ENCODE assay signal across 18 cellular contexts in the genomic region with DNA sequence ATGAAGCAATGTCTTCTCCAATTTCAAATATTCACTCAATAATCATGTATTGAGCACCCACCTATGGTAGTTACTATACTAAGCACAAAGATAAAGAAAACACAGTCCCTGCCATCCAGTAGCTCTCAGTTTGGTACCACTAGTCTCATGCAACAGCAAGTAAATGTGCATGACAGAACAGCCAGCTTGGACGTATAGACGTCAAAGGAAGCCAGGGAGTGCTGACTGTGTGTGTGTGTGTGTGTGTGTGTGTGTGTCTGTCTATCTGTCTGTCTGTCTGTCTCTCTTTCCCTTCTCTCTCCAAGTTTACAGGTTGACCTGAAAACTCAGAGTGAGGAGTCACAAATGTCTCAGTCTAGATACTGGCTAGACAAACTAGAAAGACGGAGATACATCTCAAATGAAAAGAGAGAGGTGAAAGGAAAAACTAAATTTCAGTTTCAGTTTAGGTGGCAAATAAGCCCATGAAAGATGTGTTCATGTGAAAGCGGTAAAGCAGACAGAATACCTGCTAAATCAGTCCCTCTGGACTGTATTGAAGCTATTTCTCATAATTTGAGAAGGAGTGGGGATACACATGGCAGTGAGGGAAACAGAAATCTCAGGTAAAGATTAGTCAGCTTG.
DNase-seq lines count a peak whose midpoint lies in the region; ATAC-seq, FAIRE-seq and TF ChIP-seq lines count a peak whose summit lies in the region.
"Had no signal": no experiment of that assay in that cellular context is flagged by ENCODE, and none has a peak within 500 bp of the region (broad histone marks: within the 10 kb centered on the region; RNA-seq: fewer than 3 reads in every experiment).

No MANE protein-coding gene starts in this region.

- WGBS in GM12878 (ENCODE audit: insufficient coverage, insufficient replicate concordance, low lambda C conversion rate, missing lambda C conversion rate) = 17% methylated on average over 4 of the region's 4 CpGs

- RAD21 ChIA-PET in GM12878 (lab: Charles Lee; ENCODE audit: unreplicated experiment) = interaction anchor here (0.7 to 3.0 kb wide), 11 partner anchors 35 to 818 kb away, joined by 3 to 16 read pairs (median 3); a partner anchor contains a TSS

- no peak overlapping the region for H3K4me3 Mint-ChIP-seq in activated naive CD4-positive, alpha-beta T cell treated with anti-CD3 and anti-CD28 coated beads, Interleukin-2, amount 10 ng/mL, durations not matched to agents 7 days and 5 days
- no peak overlapping the region for H3K4me3 Mint-ChIP-seq in natural killer cell treated with Interleukin-12 subunit alpha and Interleukin-12 subunit beta and Interleukin-15 and Interleukin-18, amount 100 ng/mL, for 72 hours
- H3K4me3 Mint-ChIP-seq: activated naive CD8-positive, alpha-beta T cell treated with anti-CD3 and anti-CD28 coated beads for 36 hours had no signal

- peak in 1 of 2 experiments; percentile 46; a peak in 1 of 4 replicates for TF ChIP-seq EP300 in GM12878 (IDR thresholded peaks at IDR 0.05; ENCODE audit: borderline replicate concordance in 1 of 2, control insufficient read depth in 1 of 2, low read depth in 2 of 2, low read length in 2 of 2)

- H3K4me3 ChIP-seq in GM12878 (no peak overlapping the region), kidney (ENCODE audit: low read length in 2 of 2) (no peak overlapping the region)
- H3K4me3 ChIP-seq: thyroid gland had no signal

- H3K36me3 ChIP-seq in GM12878 (ENCODE audit: control insufficient read depth in 2 of 2, insufficient read depth in 2 of 2, low read length in 1 of 2) (no peaks in the 10 kb centered on the region), kidney (ENCODE audit: control insufficient read depth in 1 of 2, insufficient read depth in 2 of 2, low read length in 2 of 2) (no peaks in the 10 kb centered on the region)
- H3K36me3 ChIP-seq: thyroid gland, WERI-Rb-1 had no signal

- FAIRE-seq in GM12878 (lab: Jason Lieb, UNC) (peak; percentile 18), kidney (lab: Jason Lieb, UNC) (no peak)

- TF ChIP-seq CTCF in GM12878 (IDR thresholded peaks at IDR 0.05 in 2 of 3, conservative IDR thresholded peaks at IDR 0.05 in 1 of 3; ENCODE audit: control insufficient read depth in 2 of 3, extremely low read depth in 1 of 3, insufficient read depth in 1 of 3, low read depth in 3 of 3, low read length in 3 of 3) = no peak
- no peak for TF ChIP-seq CTCF in kidney (IDR thresholded peaks at IDR 0.05; ENCODE audit: borderline replicate concordance, extremely low read depth, insufficient read depth)

- peak; percentile 78 for ATAC-seq in GM19463 (IDR thresholded peaks at IDR 0.05; ENCODE audit: unreplicated experiment)
- ATAC-seq in HG02884 (IDR thresholded peaks at IDR 0.05; ENCODE audit: unreplicated experiment) = peak; percentile 62
- peak; percentile 91 for ATAC-seq in GM12878
- ATAC-seq in natural killer cell treated with Interleukin-12 subunit alpha and Interleukin-12 subunit beta and Interleukin-15 and Interleukin-18, amount 100 ng/mL, for 72 hours = no peak
- ATAC-seq: Panc1 had no signal

- H3K9ac ChIP-seq in GM12878 (ENCODE audit: control insufficient read depth, insufficient read depth, low read length) = no peak overlapping the region
- H3K9ac ChIP-seq in kidney (ENCODE audit: low read length in 2 of 2) = no peak overlapping the region

- CTCF ChIA-PET in activated naive CD4-positive, alpha-beta T cell treated with anti-CD3 and anti-CD28 coated beads, Interleukin-2, amount 10 ng/mL, durations not matched to agents 7 days and 5 days (lab: Charles Lee) = no interaction called here
- CTCF ChIA-PET in GM12878 (lab: Yijun Ruan, JAX) = interaction anchor here (0.9 to 4.3 kb wide), 8 partner anchors 12 to 411 kb away, joined by 3 to 29 read pairs (median 4); no protein-coding TSS in a partner anchor

- TF ChIP-seq POLR2A in GM12878 (IDR thresholded peaks at IDR 0.05; ENCODE audit: low read depth, low read length) = no peak

- H2AFZ ChIP-seq in GM12878 (ENCODE audit: control insufficient read depth, low read depth, low read length) = peak overlapping the region; percentile 37

- H3K4me1 ChIP-seq in GM12878 (ENCODE audit: control insufficient read depth, insufficient read depth, low read length) (peaks cover 3% of the 10 kb centered on the region; the same call in 1 of the 2 replicates), kidney (ENCODE audit: control insufficient read depth in 1 of 2, insufficient read depth in 1 of 2, low read depth in 1 of 2, low read length in 2 of 2) (no peaks in the 10 kb centered on the region)
- H3K4me1 ChIP-seq: thyroid gland had no signal

- peak overlapping the region; percentile 47 for H3K27ac Mint-ChIP-seq in activated naive CD4-positive, alpha-beta T cell treated with anti-CD3 and anti-CD28 coated beads, Interleukin-2, amount 10 ng/mL, durations not matched to agents 7 days and 5 days
- no peak overlapping the region for H3K27ac Mint-ChIP-seq in natural killer cell treated with Interleukin-12 subunit alpha and Interleukin-12 subunit beta and Interleukin-15 and Interleukin-18, amount 100 ng/mL, for 72 hours
- H3K27ac Mint-ChIP-seq: activated naive CD8-positive, alpha-beta T cell treated with anti-CD3 and anti-CD28 coated beads for 36 hours had no signal

- H3K9me3 ChIP-seq in GM12878 (replicated peaks; ENCODE audit: control insufficient read depth, insufficient read depth, low read length) (no peaks in the 10 kb centered on the region; the same call in 1 of the 3 replicates), kidney (ENCODE audit: control insufficient read depth in 1 of 2, low read length in 2 of 2) (no peaks in the 10 kb centered on the region)
- H3K9me3 ChIP-seq: thyroid gland had no signal

- DNase-seq in activated naive CD4-positive, alpha-beta T cell treated with anti-CD3 and anti-CD28 coated beads, Interleukin-2, amount 10 ng/mL, durations not matched to agents 7 days and 5 days = no peak
- DNase-seq in activated naive CD4-positive, alpha-beta T cell (lab: John Stamatoyannopoulos, UW) = no peak
- DNase-seq in GM12878 (ENCODE audit: low read depth, low spot score) (no peak), kidney (no peak), NCI-H510A (lab: John Stamatoyannopoulos, UW) (no peak)
- DNase-seq in natural killer cell treated with Interleukin-12 subunit alpha and Interleukin-12 subunit beta and Interleukin-15 and Interleukin-18, amount 100 ng/mL, for 72 hours (ENCODE audit: low spot score) = no peak
- DNase-seq: activated CD8-positive, alpha-beta memory T cell treated with anti-CD3 and anti-CD28 coated beads, Interleukin-2, amount 50 U/mL, for 4 hours; activated naive CD8-positive, alpha-beta T cell treated with anti-CD3 and anti-CD28 coated beads for 36 hours; CD8-positive, alpha-beta memory T cell; kidney glomerular epithelial cell; NCI-H510A treated with DMSO at 0.1 percent for 48 hours; occipital lobe; stimulated activated CD4-positive, alpha-beta T cell treated with anti-CD3 and anti-CD28 coated beads, Interleukin-4, amount 100 ng/mL, for 4 hours; thyroid gland; WERI-Rb-1 had no signal

- intact Hi-C loops in GM12878 (cut with micrococcal nuclease; ENCODE audit: unreplicated experiment) (no loop called here), kidney (cut with DNase I) (no loop called here)

- no peak for TF ChIP-seq RAD21 in GM12878 (IDR thresholded peaks at IDR 0.05; ENCODE audit: insufficient read depth, low read depth, low read length)

- SMC1A ChIA-PET in GM12878 (lab: Charles Lee; ENCODE audit: uncharacterized antibody, unreplicated experiment) = interaction anchor here (0.6 to 1.8 kb wide), 12 partner anchors 25 to 768 kb away, joined by 3 to 8 read pairs (median 4); no protein-coding TSS in a partner anchor

- POLR2A ChIA-PET in GM12878 (lab: Charles Lee) = interaction anchor here (0.6 to 1.0 kb wide), 5 partner anchors 26 to 630 kb away, joined by 3 to 4 read pairs (median 3); no protein-coding TSS in a partner anchor

- BruUV-seq in GM12878 (replicated peaks; lab: Mats Ljungman, UMichigan) = no TSS peak

- H3K27ac ChIP-seq in GM12878 (ENCODE audit: control insufficient read depth, insufficient read depth) (no peak overlapping the region), kidney (ENCODE audit: low read depth in 2 of 2, low read length in 2 of 2) (no peak overlapping the region)
- H3K27ac ChIP-seq: thyroid gland, WERI-Rb-1 had no signal

- no peaks in the 10 kb centered on the region for H3K79me2 ChIP-seq in GM12878 (ENCODE audit: control insufficient read depth, insufficient read depth, low read length)

- no peaks in the 10 kb centered on the region for H3K36me3 Mint-ChIP-seq in activated naive CD4-positive, alpha-beta T cell treated with anti-CD3 and anti-CD28 coated beads, Interleukin-2, amount 10 ng/mL, durations not matched to agents 7 days and 5 days
- no peaks in the 10 kb centered on the region for H3K36me3 Mint-ChIP-seq in natural killer cell treated with Interleukin-12 subunit alpha and Interleukin-12 subunit beta and Interleukin-15 and Interleukin-18, amount 100 ng/mL, for 72 hours
- H3K36me3 Mint-ChIP-seq: activated naive CD8-positive, alpha-beta T cell treated with anti-CD3 and anti-CD28 coated beads for 36 hours; CD8-positive, alpha-beta memory T cell had no signal

- no peaks in the 10 kb centered on the region for H4K20me1 ChIP-seq in GM12878 (ENCODE audit: control insufficient read depth, insufficient read depth)

- in situ Hi-C loops in GM12878 (cut with MboI) = no loop called here

- peaks cover 2% of the 10 kb centered on the region for H3K4me1 Mint-ChIP-seq in activated naive CD4-positive, alpha-beta T cell treated with anti-CD3 and anti-CD28 coated beads, Interleukin-2, amount 10 ng/mL, durations not matched to agents 7 days and 5 days
- H3K4me1 Mint-ChIP-seq in natural killer cell treated with Interleukin-12 subunit alpha and Interleukin-12 subunit beta and Interleukin-15 and Interleukin-18, amount 100 ng/mL, for 72 hours (ENCODE audit: low read depth in 2 of 2) = no peaks in the 10 kb centered on the region
- H3K4me1 Mint-ChIP-seq: CD8-positive, alpha-beta memory T cell had no signal

- peak overlapping the region; percentile 41 for H3K4me2 ChIP-seq in GM12878 (ENCODE audit: control insufficient read depth, insufficient read depth)

- H3K9me3 Mint-ChIP-seq in activated naive CD4-positive, alpha-beta T cell treated with anti-CD3 and anti-CD28 coated beads, Interleukin-2, amount 10 ng/mL, durations not matched to agents 7 days and 5 days = no peaks in the 10 kb centered on the region
- no peaks in the 10 kb centered on the region for H3K9me3 Mint-ChIP-seq in natural killer cell treated with Interleukin-12 subunit alpha and Interleukin-12 subunit beta and Interleukin-15 and Interleukin-18, amount 100 ng/mL, for 72 hours
- H3K9me3 Mint-ChIP-seq: activated naive CD8-positive, alpha-beta T cell treated with anti-CD3 and anti-CD28 coated beads for 36 hours had no signal

- H3K27me3 Mint-ChIP-seq in activated naive CD4-positive, alpha-beta T cell treated with anti-CD3 and anti-CD28 coated beads, Interleukin-2, amount 10 ng/mL, durations not matched to agents 7 days and 5 days = no peaks in the 10 kb centered on the region
- peaks cover 0 to 2% of the 10 kb centered on the region in 2 donors for H3K27me3 Mint-ChIP-seq in natural killer cell treated with Interleukin-12 subunit alpha and Interleukin-12 subunit beta and Interleukin-15 and Interleukin-18, amount 100 ng/mL, for 72 hours

- H3K27me3 ChIP-seq in GM12878 (replicated peaks in 1 of 2; ENCODE audit: control insufficient read depth in 2 of 2, insufficient read depth in 2 of 2, low read length in 1 of 2) = no peaks in the 10 kb centered on the region
- H3K27me3 ChIP-seq: thyroid gland had no signal

TF ChIP-seq in GM12878, 131 proteins besides CTCF, POLR2A, EP300 and RAD21 (continues in another document):
- TF ChIP-seq ESRRA (IDR thresholded peaks at IDR 0.05; ENCODE audit: low read length) = no peak

Comparison
In these comparisons a context has a peak if more than half of its experiments do, and no peak if none do; other contexts are left out.
1. ATAC-seq: peak in GM19463 (single experiment), HG02884 (single experiment) and GM12878 (single experiment); none in natural killer cell treated with Interleukin-12 subunit alpha and Interleukin-12 subunit beta and Interleukin-15 and Interleukin-18, amount 100 ng/mL, for 72 hours (0 of 2).